ENCODE assay signal across 11 cellular contexts in the genomic region with DNA sequence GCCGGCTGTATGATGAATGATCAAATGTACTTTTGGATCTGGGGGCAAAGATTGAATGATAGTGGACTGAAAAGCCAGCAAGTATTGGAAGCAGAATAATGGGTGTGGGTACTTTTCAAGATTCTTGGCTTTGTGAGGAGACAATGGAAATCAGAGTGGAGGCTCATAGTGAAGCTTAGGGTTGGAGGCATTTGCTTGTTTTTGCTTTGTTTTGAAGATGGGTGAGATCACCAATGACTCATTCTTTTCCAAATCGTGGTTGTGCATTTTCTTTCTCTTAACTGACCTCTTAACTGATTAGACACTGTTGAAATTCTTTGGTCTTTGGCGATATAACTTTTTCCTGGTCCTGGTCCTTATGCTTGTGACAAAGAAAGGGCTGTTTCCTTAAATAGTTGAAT. TPM values are rescaled to one million over a fixed set of nuclear protein-coding genes. Genes with fewer than 3 reads are reported as not detected.
DNase-seq lines count a peak whose midpoint lies in the region; ATAC-seq and TF ChIP-seq lines count a peak whose summit lies in the region.
"Had no signal": no experiment of that assay in that cellular context is flagged by ENCODE, and none has a peak within 500 bp of the region (broad histone marks: within the 10 kb centered on the region; RNA-seq: fewer than 3 reads in every experiment).

No MANE protein-coding gene starts in this region.

- peaks cover 11% of the 10 kb centered on the region for H3K4me1 ChIP-seq in HUES48 (ENCODE audit: control insufficient read depth, insufficient read depth, low read length)
- peaks cover 6% of the 10 kb centered on the region for H3K4me1 ChIP-seq in mesenchymal stem cell (ENCODE audit: control insufficient read depth, insufficient read depth, low read depth, low read length)
- H3K4me1 ChIP-seq in gastroesophageal sphincter, result peaks cover 0 to 25% (median 15%) of the 10 kb centered on the region in 3 donors

- H2AFZ ChIP-seq in mesenchymal stem cell (ENCODE audit: low read depth, low read length), result no peak overlapping the region

- no peak overlapping the region for H2AK5ac ChIP-seq in mesenchymal stem cell (ENCODE audit: low read length, severe bottlenecking)

- H3K4me3 ChIP-seq in AG10803 (ENCODE audit: low read length) (no peak overlapping the region), HUES48 (ENCODE audit: low read depth, low read length) (no peak overlapping the region), astrocyte of the cerebellum (ENCODE audit: low read depth, low read length) (no peak overlapping the region), mesenchymal stem cell (ENCODE audit: insufficient read depth in 1 of 2, low read depth in 1 of 2, low read length in 2 of 2) (peak overlapping the region in 1 of 2 experiments; percentile 35), gastroesophageal sphincter (no peak overlapping the region)
- H3K4me3 ChIP-seq: heart left ventricle, transverse colon had no signal

- peak; percentile 69 for DNase-seq in AG10803 (ENCODE audit: low read depth)
- peak; percentile 73 for DNase-seq in astrocyte of the cerebellum (ENCODE audit: low read depth)
- peak; percentile 84 for DNase-seq in mesenchymal stem cell
- no peak for DNase-seq in HUDEP-2 (lab: John Stamatoyannopoulos, UW; ENCODE audit: unreplicated experiment in 76 of 76)
- no peak for DNase-seq in NCI-H2227 (lab: John Stamatoyannopoulos, UW; ENCODE audit: unreplicated experiment)
- DNase-seq: heart left ventricle, NCI-H526, transverse colon had no signal

- no peak overlapping the region for H3K23ac ChIP-seq in mesenchymal stem cell (ENCODE audit: low read length in 2 of 2)

- H3K36me3 ChIP-seq in HUES48 (ENCODE audit: control insufficient read depth, insufficient read depth, low read length) (no peaks in the 10 kb centered on the region), mesenchymal stem cell (ENCODE audit: control insufficient read depth in 1 of 2, insufficient read depth in 2 of 2, low read depth in 1 of 2, low read length in 2 of 2) (no peaks in the 10 kb centered on the region), gastroesophageal sphincter (no peaks in the 10 kb centered on the region)
- H3K36me3 ChIP-seq: heart left ventricle, transverse colon had no signal

- no peak for TF ChIP-seq POLR2A in gastroesophageal sphincter (IDR thresholded peaks at IDR 0.05)

- no peak for ATAC-seq in HG02623 (IDR thresholded peaks at IDR 0.05; ENCODE audit: unreplicated experiment)
- no peak for ATAC-seq in gastroesophageal sphincter

- H4K8ac ChIP-seq in mesenchymal stem cell (ENCODE audit: low read length), result no peak overlapping the region

- 29% methylated on average over 3 of the region's 3 CpGs for WGBS in mesenchymal stem cell
- 26 to 31% methylated on average over 3 of the region's 3 CpGs for WGBS in gastroesophageal sphincter (ENCODE audit: low coverage in 1 of 2), 2 donors

- no peak overlapping the region for H3K4me2 ChIP-seq in mesenchymal stem cell (ENCODE audit: low read length, poor library complexity, severe bottlenecking)

- no peak overlapping the region for H3K4ac ChIP-seq in mesenchymal stem cell (ENCODE audit: low read depth in 1 of 2, low read length in 2 of 2)

- H2BK12ac ChIP-seq in mesenchymal stem cell (ENCODE audit: low read length in 2 of 2), result peak overlapping the region; percentile 34 to 89

- H3K27ac ChIP-seq in HUES48 (ENCODE audit: low read depth, low read length) (peak overlapping the region; percentile 63), mesenchymal stem cell (ENCODE audit: low read length, poor library complexity, severe bottlenecking) (no peak overlapping the region), gastroesophageal sphincter (peak overlapping the region in 2 of 4 donors; percentile 7 to 26)

- H2BK15ac ChIP-seq in mesenchymal stem cell (ENCODE audit: low read depth, poor library complexity, severe bottlenecking), result peak overlapping the region; percentile 31

- H3K9ac ChIP-seq in HUES48 (ENCODE audit: low read depth, low read length), result no peak overlapping the region
- H3K9ac ChIP-seq in mesenchymal stem cell (ENCODE audit: low read length), result peak overlapping the region; percentile 65

- H3K9me3 ChIP-seq in HUES48 (ENCODE audit: control insufficient read depth, insufficient read depth, low read length), result no peaks in the 10 kb centered on the region
- no peaks in the 10 kb centered on the region for H3K9me3 ChIP-seq in mesenchymal stem cell (ENCODE audit: control insufficient read depth, low read length)
- no peaks in the 10 kb centered on the region for H3K9me3 ChIP-seq in gastroesophageal sphincter
- H3K9me3 ChIP-seq: transverse colon had no signal

- H3K18ac ChIP-seq in mesenchymal stem cell (ENCODE audit: low read depth in 1 of 2, low read length in 2 of 2), result peak overlapping the region in 1 of 2 experiments; percentile 40

- TF ChIP-seq EP300 in gastroesophageal sphincter (IDR thresholded peaks at IDR 0.05), result no peak

- H3K27me3 ChIP-seq in HUES48 (ENCODE audit: control insufficient read depth, insufficient read depth, low read length) (no peaks in the 10 kb centered on the region), mesenchymal stem cell (ENCODE audit: control insufficient read depth in 1 of 2, insufficient read depth in 1 of 2, low read length in 2 of 2) (no peaks in the 10 kb centered on the region), gastroesophageal sphincter (no peaks in the 10 kb centered on the region)
- H3K27me3 ChIP-seq: heart left ventricle, transverse colon had no signal

- no peak overlapping the region for H3K14ac ChIP-seq in mesenchymal stem cell (ENCODE audit: low read length in 2 of 2)

- no peak overlapping the region for H4K91ac ChIP-seq in mesenchymal stem cell (ENCODE audit: low read length)

- no peak overlapping the region for H2BK5ac ChIP-seq in mesenchymal stem cell (ENCODE audit: low read depth, low read length, poor library complexity, severe bottlenecking)

- no peak for TF ChIP-seq CTCF in AG10803 (conservative IDR thresholded peaks at IDR 0.05; ENCODE audit: low read length)
- TF ChIP-seq CTCF in astrocyte of the cerebellum (IDR thresholded peaks at IDR 0.05; ENCODE audit: low read depth, low read length, missing control alignments), result no peak
- no peak for TF ChIP-seq CTCF in gastroesophageal sphincter (IDR thresholded peaks at IDR 0.05)

- in situ Hi-C loops in astrocyte of the cerebellum (cut with HindIII; ENCODE audit: low sequenced_read_pairs), result no loop called here

- no peak overlapping the region for H2BK120ac ChIP-seq in mesenchymal stem cell (ENCODE audit: low read depth, low read length)

- H3K79me1 ChIP-seq in mesenchymal stem cell (replicated peaks; ENCODE audit: low read length, poor library complexity, severe bottlenecking), result peaks cover 18% of the 10 kb centered on the region

RNA-seq across cellular contexts. Expression of a gene that starts 54.4 kb away (rescaled TPM):
- 4.6 TPM for polyA plus RNA-seq in mesenchymal stem cell (2013, experiment 1 of 2)
- 4.7 TPM for polyA plus RNA-seq in mesenchymal stem cell (2013, experiment 2 of 2)
- total RNA-seq in gastroesophageal sphincter, result 10 to 100 TPM; 10.5 to 30.0 (median 12.3) TPM

Comparison
In these comparisons a context has a peak if more than half of its experiments do, and no peak if none do; other contexts are left out.
1. DNase-seq: peak in AG10803 (single experiment), astrocyte of the cerebellum (single experiment) and mesenchymal stem cell (single experiment); none in HUDEP-2 (0 of 76) and NCI-H2227 (single experiment).